ENCODE assay signal across 8 cellular contexts in the genomic region with DNA sequence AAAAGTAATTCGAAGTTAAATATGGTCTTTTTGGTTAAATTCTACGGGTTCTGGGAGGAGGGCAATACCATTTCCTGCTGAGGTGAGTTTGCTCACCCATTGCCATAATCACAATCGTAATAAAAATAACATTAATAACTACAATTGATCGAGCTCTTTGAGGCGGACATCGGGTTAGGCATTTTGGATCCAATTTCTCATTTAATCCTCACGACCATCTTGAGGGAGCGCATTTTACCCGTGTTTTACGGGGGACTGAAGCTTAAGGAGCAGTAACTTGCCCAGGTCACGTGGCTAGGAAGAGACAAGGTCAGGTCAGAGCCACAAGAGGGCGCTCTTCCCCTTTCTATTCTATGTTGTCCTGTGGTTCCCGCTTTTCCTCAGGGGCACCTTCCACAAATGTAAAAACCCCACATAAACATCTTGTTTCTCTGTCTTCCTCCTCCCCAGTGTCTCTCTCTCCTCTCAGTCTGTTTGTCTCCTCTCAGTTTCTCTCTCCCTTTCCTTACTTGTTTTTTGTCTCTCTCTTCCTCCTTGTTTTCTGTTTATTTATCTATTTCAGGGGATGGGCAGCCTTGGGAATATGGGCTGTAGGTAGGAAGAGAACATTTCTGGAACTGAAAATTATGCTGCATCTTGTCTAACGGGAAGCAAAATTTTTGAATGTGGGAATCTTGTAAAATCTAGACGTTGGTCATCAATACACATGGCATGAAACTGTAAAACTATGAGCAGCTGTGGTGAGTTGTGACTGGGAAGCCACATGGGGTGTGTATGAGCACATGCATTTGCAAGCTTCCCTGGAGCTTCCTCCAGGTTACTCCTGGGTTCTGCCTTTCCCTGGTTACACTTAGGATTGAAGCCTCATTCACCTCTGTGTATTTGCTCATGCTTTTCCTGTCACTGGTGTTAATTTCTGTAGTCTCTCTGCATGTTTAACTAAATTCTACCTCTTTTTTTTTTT.
A peak's percentile ranks its signal among the peaks of the same experiment; 100 is the strongest.
DNase-seq lines count a peak whose midpoint lies in the region; ATAC-seq and TF ChIP-seq lines count a peak whose summit lies in the region.

No MANE protein-coding gene starts in this region.

- no peak overlapping the region for H3K27ac Mint-ChIP-seq in activated naive CD8-positive, alpha-beta T cell

- no peaks in the 10 kb centered on the region for H3K36me3 Mint-ChIP-seq in activated naive CD8-positive, alpha-beta T cell

- peak overlapping the region; percentile 67 for H3K4me3 ChIP-seq in GM06990 (replicated peaks; ENCODE audit: low read depth, low read length)
- peak overlapping the region; percentile 54 to 65 for H3K4me3 ChIP-seq in SK-N-SH (ENCODE audit: low read depth in 2 of 2, low read length in 1 of 2)
- H3K4me3 ChIP-seq in parathyroid adenoma (ENCODE audit: low read depth, low read length) = peak overlapping the region; percentile 57
- peak overlapping the region; percentile 31 to 62 (median 46) for H3K4me3 ChIP-seq in tibial nerve

- H3K79me2 ChIP-seq in SK-N-SH (ENCODE audit: insufficient read depth) (no peaks in the 10 kb centered on the region), parathyroid adenoma (no peaks in the 10 kb centered on the region)

- under 1% methylated on average over 15 of the region's 15 CpGs for WGBS in SK-N-SH (ENCODE audit: low lambda C conversion rate)
- WGBS in tibial nerve, 2 donors = 2 to 3% methylated on average over 15 of the region's 15 CpGs

- H2AFZ ChIP-seq in SK-N-SH (ENCODE audit: low read depth) (peak overlapping the region; percentile 92), parathyroid adenoma (peak overlapping the region; percentile 61)

- H3K9me3 Mint-ChIP-seq in activated naive CD8-positive, alpha-beta T cell (ENCODE audit: low read depth) = no peaks in the 10 kb centered on the region

- H3K27ac ChIP-seq in SK-N-SH (ENCODE audit: low read depth in 2 of 2, low read length in 1 of 2) = no peak overlapping the region; a peak in 1 of 4 replicates
- H3K27ac ChIP-seq in parathyroid adenoma = no peak overlapping the region
- peak overlapping the region in 1 of 4 donors; percentile 39 for H3K27ac ChIP-seq in tibial nerve

- ATAC-seq in HG02571 (IDR thresholded peaks at IDR 0.05; ENCODE audit: unreplicated experiment) (peak; percentile 90), Right ventricle myocardium superior (ENCODE audit: poor library complexity) (peak; percentile 95)

- peak; percentile 90 for TF ChIP-seq CTCF in GM06990 (IDR thresholded peaks at IDR 0.05; ENCODE audit: insufficient read depth, low read length, poor library complexity, severe bottlenecking)
- peak; percentile 88 for TF ChIP-seq CTCF in SK-N-SH (IDR thresholded peaks at IDR 0.05)
- peak; percentile 74 for TF ChIP-seq CTCF in parathyroid adenoma (IDR thresholded peaks at IDR 0.05)
- peak; percentile 88 to 95 (median 88) for TF ChIP-seq CTCF in tibial nerve (IDR thresholded peaks at IDR 0.05)

- H3K9me3 ChIP-seq in SK-N-SH (no peaks in the 10 kb centered on the region), parathyroid adenoma (ENCODE audit: control insufficient read depth, low read length) (no peaks in the 10 kb centered on the region), tibial nerve (no peaks in the 10 kb centered on the region)

- TF ChIP-seq RAD21 in SK-N-SH (IDR thresholded peaks at IDR 0.05; ENCODE audit: low read length) = peak; percentile 85

- CTCF ChIA-PET in SK-N-SH (lab: Yijun Ruan, JAX) = interaction anchor here (0.6 to 5.2 kb wide), 57 partner anchors 8 to 997 kb away, joined by 3 to 153 read pairs (median 3); no protein-coding TSS in a partner anchor

- H3F3A ChIP-seq in SK-N-SH (replicated peaks; ENCODE audit: insufficient read depth) = no peaks in the 10 kb centered on the region

- H3K27me3 ChIP-seq in GM06990 (replicated peaks; ENCODE audit: control insufficient read depth, insufficient read depth, low read length) (no peaks in the 10 kb centered on the region), SK-N-SH (ENCODE audit: insufficient read depth) (no peaks in the 10 kb centered on the region), parathyroid adenoma (ENCODE audit: control insufficient read depth, insufficient read depth, low read length) (no peaks in the 10 kb centered on the region), tibial nerve (no peaks in the 10 kb centered on the region)

- intact Hi-C loops in Right ventricle myocardium superior (cut with DNase I) = no loop called here

- peaks cover 2% of the 10 kb centered on the region for H3K27me3 Mint-ChIP-seq in activated naive CD8-positive, alpha-beta T cell

- H3K4me1 ChIP-seq in SK-N-SH (ENCODE audit: control insufficient read depth in 1 of 2, insufficient read depth in 2 of 2, low read depth in 1 of 2, low read length in 1 of 2) = no peaks in the 10 kb centered on the region
- H3K4me1 ChIP-seq in parathyroid adenoma = no peaks in the 10 kb centered on the region
- peaks cover 0 to 18% (median 4%) of the 10 kb centered on the region in 4 donors for H3K4me1 ChIP-seq in tibial nerve

- peaks cover 10% of the 10 kb centered on the region for H3K4me1 Mint-ChIP-seq in activated naive CD8-positive, alpha-beta T cell (ENCODE audit: low read depth)

- no peaks in the 10 kb centered on the region for H4K20me1 ChIP-seq in SK-N-SH (ENCODE audit: insufficient read depth)

- TF ChIP-seq POLR2A in tibial nerve (IDR thresholded peaks at IDR 0.05) = no peak

- H3K9me2 ChIP-seq in SK-N-SH = no peaks in the 10 kb centered on the region

- peak; percentile 39 for DNase-seq in GM06990 (ENCODE audit: extremely low read depth, insufficient read length)
- DNase-seq in MV-4-11 (lab: John Stamatoyannopoulos, UW) = peak; percentile 67
- peak; percentile 82 for DNase-seq in SK-N-SH
- peak; percentile 73 for DNase-seq in Right ventricle myocardium superior
- peak; percentile 70 to 83 for DNase-seq in tibial nerve (ENCODE audit: low spot score in 2 of 2)

- H3K4me2 ChIP-seq in SK-N-SH (peak overlapping the region; percentile 78), parathyroid adenoma (ENCODE audit: low read length) (peak overlapping the region; percentile 69)

- H3K36me3 ChIP-seq in GM06990 (ENCODE audit: control insufficient read depth, insufficient read depth, low read length) (no peaks in the 10 kb centered on the region), SK-N-SH (replicated peaks in 1 of 2; ENCODE audit: control insufficient read depth in 1 of 2, insufficient read depth in 2 of 2, low read length in 1 of 2) (no peaks in the 10 kb centered on the region), parathyroid adenoma (ENCODE audit: control insufficient read depth, insufficient read depth, low read length) (no peaks in the 10 kb centered on the region), tibial nerve (no peaks in the 10 kb centered on the region)

- TF ChIP-seq EP300 in SK-N-SH (IDR thresholded peaks at IDR 0.05; ENCODE audit: borderline replicate concordance in 1 of 2, low read depth in 1 of 2, low read length in 1 of 2) = no peak
- peak in 1 of 2 donors; percentile 29 for TF ChIP-seq EP300 in tibial nerve (IDR thresholded peaks at IDR 0.05)

- H3K9ac ChIP-seq in SK-N-SH (peak overlapping the region; percentile 13; the same call in 1 of the 2 replicates), parathyroid adenoma (no peak overlapping the region)

- POLR2A ChIA-PET in SK-N-SH (lab: Yijun Ruan, JAX) = no interaction called here

- peak overlapping the region; percentile 90 for H3K4me3 Mint-ChIP-seq in activated naive CD8-positive, alpha-beta T cell

TF ChIP-seq in SK-N-SH, 30 proteins besides CTCF, POLR2A, EP300 and RAD21:
- TF ChIP-seq, protein P1, sequence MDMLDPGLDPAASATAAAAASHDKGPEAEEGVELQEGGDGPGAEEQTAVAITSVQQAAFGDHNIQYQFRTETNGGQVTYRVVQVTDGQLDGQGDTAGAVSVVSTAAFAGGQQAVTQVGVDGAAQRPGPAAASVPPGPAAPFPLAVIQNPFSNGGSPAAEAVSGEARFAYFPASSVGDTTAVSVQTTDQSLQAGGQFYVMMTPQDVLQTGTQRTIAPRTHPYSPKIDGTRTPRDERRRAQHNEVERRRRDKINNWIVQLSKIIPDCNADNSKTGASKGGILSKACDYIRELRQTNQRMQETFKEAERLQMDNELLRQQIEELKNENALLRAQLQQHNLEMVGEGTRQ (IDR thresholded peaks at IDR 0.05; ENCODE audit: borderline replicate concordance, low read depth, low read length) = peak; percentile 71; the same call in 1 of the 2 replicates
- TF ChIP-seq ELF1 (IDR thresholded peaks at IDR 0.05) (no peak), SMC3 (IDR thresholded peaks at IDR 0.05; ENCODE audit: low read depth, low read length) (peak; percentile 66)
- TF ChIP-seq, protein P2, sequence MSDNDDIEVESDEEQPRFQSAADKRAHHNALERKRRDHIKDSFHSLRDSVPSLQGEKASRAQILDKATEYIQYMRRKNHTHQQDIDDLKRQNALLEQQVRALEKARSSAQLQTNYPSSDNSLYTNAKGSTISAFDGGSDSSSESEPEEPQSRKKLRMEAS (IDR thresholded peaks at IDR 0.05; ENCODE audit: low read depth) = peak; percentile 59
- TF ChIP-seq, protein P3, sequence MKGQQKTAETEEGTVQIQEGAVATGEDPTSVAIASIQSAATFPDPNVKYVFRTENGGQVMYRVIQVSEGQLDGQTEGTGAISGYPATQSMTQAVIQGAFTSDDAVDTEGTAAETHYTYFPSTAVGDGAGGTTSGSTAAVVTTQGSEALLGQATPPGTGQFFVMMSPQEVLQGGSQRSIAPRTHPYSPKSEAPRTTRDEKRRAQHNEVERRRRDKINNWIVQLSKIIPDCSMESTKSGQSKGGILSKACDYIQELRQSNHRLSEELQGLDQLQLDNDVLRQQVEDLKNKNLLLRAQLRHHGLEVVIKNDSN (IDR thresholded peaks at IDR 0.05; ENCODE audit: borderline replicate concordance, low read depth) = peak; percentile 94
